In genomic region chr10:119165171-119166110, GRCh38 we compare ENCODE assay signal across 8 cellular contexts. TPM values are rescaled to one million over a fixed set of nuclear protein-coding genes. Genes with fewer than 3 reads are reported as not detected.
A peak's percentile ranks its signal among the peaks of the same experiment; 100 is the strongest.
DNase-seq lines count a peak whose midpoint lies in the region; ATAC-seq and TF ChIP-seq lines count a peak whose summit lies in the region.

SFXN4 (minus strand) TSS chr10:119165714; CDS start chr10:119165647, 67 bp downstream.

- ATAC-seq in GM21576 (IDR thresholded peaks at IDR 0.05; ENCODE audit: unreplicated experiment) = peak; percentile 84
- ATAC-seq in activated naive CD4-positive, alpha-beta T cell treated with anti-CD3 and anti-CD28 coated beads, Interleukin-2, amount 50 U/mL, for 72 hours = peak; percentile 92 to 95

- DNase-seq in GDM1 (lab: John Stamatoyannopoulos, UW) (peak; percentile 75), SKM-1 treated with dmso at 0.1 percent for 144 hours (lab: John Stamatoyannopoulos, UW; ENCODE audit: unreplicated experiment) (peak; percentile 85), cardiac muscle cell (ENCODE audit: low read depth in 1 of 2, low spot score in 1 of 2) (peak; percentile 65 to 82), pons (ENCODE audit: low spot score) (peak; percentile 65), transverse colon (peak; percentile 85)
- DNase-seq in Jurkat, Clone E6-1 (ENCODE audit: low read depth, low spot score) = peak; percentile 53
- peak; percentile 84 to 86 for DNase-seq in activated naive CD4-positive, alpha-beta T cell treated with anti-CD3 and anti-CD28 coated beads, Interleukin-2, amount 50 U/mL, for 72 hours (ENCODE audit: low spot score in 2 of 2)

- TF ChIP-seq CTCF in cardiac muscle cell (IDR thresholded peaks at IDR 0.05; ENCODE audit: low read depth, low read length) = peak; percentile 2
- peak in 2 of 5 experiments; percentile 16 to 21 for TF ChIP-seq CTCF in transverse colon (IDR thresholded peaks at IDR 0.05)

- H3K36me3 ChIP-seq in cardiac muscle cell (peaks cover 35% of the 10 kb centered on the region), transverse colon (peaks cover 0 to 26% (median 8%) of the 10 kb centered on the region in 4 donors)

- H3K4me3 ChIP-seq in Jurkat, Clone E6-1 (ENCODE audit: low read length) = peak within 1 kb of the TSS; percentile 87
- peak within 1 kb of the TSS; percentile 56 for H3K4me3 ChIP-seq in cardiac muscle cell
- H3K4me3 ChIP-seq in transverse colon = peak within 1 kb of the TSS; percentile 68 to 84 (median 79)

- H3K9me3 ChIP-seq in cardiac muscle cell (ENCODE audit: low read depth) (no peaks in the 10 kb centered on the region), transverse colon (no peaks in the 10 kb centered on the region)

- H3K36me3 Mint-ChIP-seq in activated naive CD4-positive, alpha-beta T cell treated with anti-CD3 and anti-CD28 coated beads, Interleukin-2, amount 50 U/mL, for 72 hours = peaks cover 6 to 12% of the 10 kb centered on the region in 2 donors

- H3K27ac ChIP-seq in cardiac muscle cell = peak within 1 kb of the TSS; percentile 94
- H3K27ac ChIP-seq in transverse colon = peak within 1 kb of the TSS; percentile 89 to 94 (median 91)

- peaks cover 18% of the 10 kb centered on the region for H3K4me1 ChIP-seq in cardiac muscle cell (ENCODE audit: low read depth)
- H3K4me1 ChIP-seq in transverse colon = peaks cover 0 to 16% (median 13%) of the 10 kb centered on the region in 4 donors

- WGBS in transverse colon (ENCODE audit: low coverage in 1 of 2), 2 donors = 0 to 2% methylated on average over 3 to 69 of the region's 90 CpGs

- no peak for TF ChIP-seq EP300 in transverse colon (IDR thresholded peaks at IDR 0.05; ENCODE audit: low read depth)

- H3K27ac Mint-ChIP-seq in activated naive CD4-positive, alpha-beta T cell treated with anti-CD3 and anti-CD28 coated beads, Interleukin-2, amount 50 U/mL, for 72 hours = peak within 1 kb of the TSS; percentile 90 to 92

- TF ChIP-seq POLR2A in transverse colon (IDR thresholded peaks at IDR 0.05) = peak; percentile 73

- H3K27me3 ChIP-seq in cardiac muscle cell = no peaks in the 10 kb centered on the region
- H3K27me3 ChIP-seq in transverse colon = no peaks in the 10 kb centered on the region

- intact Hi-C loops in transverse colon (cut with DNase I; ENCODE audit: low total_unique reads) = no loop called here

- in situ Hi-C loops in transverse colon (cut with MboI; ENCODE audit: low pct_ligation_motif_present in 1 of 4, low pct_unique_long_range_greater_than_20kb in 1 of 4, low sequenced_read_pairs in 3 of 4) = no loop called here

- H3K9me3 Mint-ChIP-seq in activated naive CD4-positive, alpha-beta T cell treated with anti-CD3 and anti-CD28 coated beads, Interleukin-2, amount 50 U/mL, for 72 hours = no peaks in the 10 kb centered on the region

RNA-seq across cellular contexts. Expression of gene SFXN4, which starts in this region (rescaled TPM):
- polyA plus RNA-seq in Jurkat, Clone E6-1 (2012; ENCODE audit: insufficient read depth, insufficient read length) = 47.1 TPM
- total RNA-seq in activated naive CD4-positive, alpha-beta T cell treated with anti-CD3 and anti-CD28 coated beads, Interleukin-2, amount 50 U/mL, for 72 hours = 10 to 100 TPM; 36.4 to 40.2 TPM
- total RNA-seq in cardiac muscle cell = 21.4 and 25.9 TPM in 2 replicates
- 51.5 and 53.2 TPM in 2 replicates for polyA plus RNA-seq in cardiac muscle cell
- 10 to 100 TPM; 15.0 to 61.3 (median 27.7) TPM for total RNA-seq in transverse colon

Comparison
In these comparisons a context has a peak if more than half of its experiments do, and no peak if none do; other contexts are left out.
1. Peak in every context shown above with its lines: DNase-seq, ATAC-seq, H3K4me3 ChIP-seq and H3K27ac ChIP-seq.